22 cellular contexts compared by ENCODE assay signal in genomic region chr10:18565006-18565405, GRCh38.
A peak's percentile ranks its signal among the peaks of the same experiment; 100 is the strongest.
DNase-seq lines count a peak whose midpoint lies in the region; ATAC-seq, FAIRE-seq and TF ChIP-seq lines count a peak whose summit lies in the region.
"Had no signal": no experiment of that assay in that cellular context is flagged by ENCODE, and none has a peak within 500 bp of the region (broad histone marks: within the 10 kb centered on the region; RNA-seq: fewer than 3 reads in every experiment).

No MANE protein-coding gene starts in this region.

- H3K36me3 ChIP-seq in HepG2 (replicated peaks in 1 of 2; ENCODE audit: control insufficient read depth in 1 of 2, insufficient read depth in 2 of 2, low read length in 2 of 2) (no peaks in the 10 kb centered on the region; a peak in 1 of 5 replicates), right lobe of liver (peaks cover 0 to 5% (median 0%) of the 10 kb centered on the region in 4 donors), HEK293 (ENCODE audit: control insufficient read depth in 2 of 2, insufficient read depth in 1 of 2, low read length in 2 of 2) (peaks cover under 1 to 4% of the 10 kb centered on the region in 2 experiments; a peak in 2 of 3 replicates), mesodermal cell (ENCODE audit: control insufficient read depth, insufficient read depth, low read length) (peaks cover 3% of the 10 kb centered on the region)

- no peaks in the 10 kb centered on the region for H3K4me1 Mint-ChIP-seq in stimulated activated naive CD8-positive, alpha-beta T cell treated with anti-CD3 and anti-CD28 coated beads, Interleukin-15, amount 100 ng/mL, for 72 hours
- H3K4me1 Mint-ChIP-seq: CD4-positive, alpha-beta memory T cell had no signal

- in situ Hi-C loops in HepG2 (cut with HindIII; ENCODE audit: extremely low pct_ligation_motif_present, low pct_unique_long_range_greater_than_20kb) = no loop called here

- H3K4me2 ChIP-seq in HepG2 (ENCODE audit: low read depth, low read length) = no peak overlapping the region
- H3K4me2 ChIP-seq: A549 had no signal

- CTCF ChIA-PET in HepG2 (lab: Yijun Ruan, JAX; ENCODE audit: low intra/inter-chr PET ratio, low total read pairs) (no interaction called here), HEK293 (lab: Yijun Ruan, JAX) (interaction anchor here (0.5 kb wide), 1 partner anchor 262 kb away, joined by 4 read pairs; no protein-coding TSS in a partner anchor)

- BruUV-seq in HepG2 (replicated peaks; lab: Mats Ljungman, UMichigan) = no TSS peak

- no peak overlapping the region for H3K4me3 Mint-ChIP-seq in stimulated activated naive CD8-positive, alpha-beta T cell treated with anti-CD3 and anti-CD28 coated beads, Interleukin-15, amount 100 ng/mL, for 72 hours
- H3K4me3 Mint-ChIP-seq: CD4-positive, alpha-beta memory T cell had no signal

- TF ChIP-seq EP300 in HepG2 (IDR thresholded peaks at IDR 0.05; ENCODE audit: low read depth in 2 of 2, low read length in 2 of 2) (no peak), HepG2 (CRISPR knock-in tag; IDR thresholded peaks at IDR 0.05; ENCODE audit: borderline replicate concordance) (no peak)

- H2AFZ ChIP-seq in HepG2 (ENCODE audit: low read length) = no peak overlapping the region
- H2AFZ ChIP-seq: GM23248 had no signal

- H3K27ac ChIP-seq in HepG2 (ENCODE audit: extremely low read length, insufficient read depth, low read length) = no peak overlapping the region
- no peak overlapping the region for H3K27ac ChIP-seq in right lobe of liver
- no peak overlapping the region for H3K27ac ChIP-seq in HEK293 (ENCODE audit: extremely low read depth, low read depth, low read length)
- peak overlapping the region; percentile 33 for H3K27ac ChIP-seq in mesodermal cell (ENCODE audit: low read depth, low read length, severe bottlenecking)
- H3K27ac ChIP-seq: A549, GM23248 had no signal

- TF ChIP-seq CTCF in HepG2 (CRISPR knock-in tag; IDR thresholded peaks at IDR 0.05) (no peak), right lobe of liver (IDR thresholded peaks at IDR 0.05) (no peak), HEK293 (tag by site-specific recombination; IDR thresholded peaks at IDR 0.05) (no peak)

- DNase-seq in HepG2 (ENCODE audit: low spot score) = no peak
- no peak for DNase-seq in right lobe of liver
- DNase-seq in posterior vena cava (ENCODE audit: low spot score) = no peak
- DNase-seq in stimulated activated naive CD8-positive, alpha-beta T cell treated with anti-CD3 and anti-CD28 coated beads, Interleukin-15, amount 100 ng/mL, for 72 hours = no peak
- DNase-seq: 8988T; ACHN; AML-193; C1 segment of cervical spinal cord; Calu3; CD4-positive, alpha-beta memory T cell; COR-L47; DMS79; EL; GDM1; GM23248; HCEC 1CT had no signal

- H3K4me1 ChIP-seq in HepG2 (ENCODE audit: insufficient read depth, low read length) = no peaks in the 10 kb centered on the region
- no peaks in the 10 kb centered on the region for H3K4me1 ChIP-seq in right lobe of liver
- H3K4me1 ChIP-seq in HEK293 (ENCODE audit: control insufficient read depth, insufficient read depth, low read length) = no peaks in the 10 kb centered on the region
- no peaks in the 10 kb centered on the region for H3K4me1 ChIP-seq in mesodermal cell (ENCODE audit: control insufficient read depth, insufficient read depth, low read length, poor library complexity, severe bottlenecking)
- H3K4me1 ChIP-seq: A549 had no signal

- H3K9me3 ChIP-seq in HepG2 (ENCODE audit: low read length) (peaks cover 94% of the 10 kb centered on the region), right lobe of liver (no peaks in the 10 kb centered on the region), HEK293 (ENCODE audit: control insufficient read depth, insufficient read depth, low read depth, low read length) (no peaks in the 10 kb centered on the region; the same call in 1 of the 2 replicates), mesodermal cell (ENCODE audit: control insufficient read depth, low read length) (peaks cover 73% of the 10 kb centered on the region)

- H3K4me3 ChIP-seq in HepG2 (replicated peaks in 1 of 3; ENCODE audit: insufficient read depth in 1 of 3, low read depth in 2 of 3, low read length in 3 of 3) (no peak overlapping the region), right lobe of liver (no peak overlapping the region), HEK293 (ENCODE audit: low read depth, low read length) (no peak overlapping the region), mesodermal cell (ENCODE audit: extremely low read depth, insufficient read depth, low read length, poor library complexity, severe bottlenecking) (no peak overlapping the region)
- H3K4me3 ChIP-seq: A549, GM12878, GM23248 had no signal

- no peak for ATAC-seq in HepG2
- no peak for ATAC-seq in right lobe of liver
- ATAC-seq in stimulated activated naive CD8-positive, alpha-beta T cell treated with anti-CD3 and anti-CD28 coated beads, Interleukin-15, amount 100 ng/mL, for 72 hours = no peak
- ATAC-seq: A549, GM12878 had no signal

- TF ChIP-seq POLR2A in HepG2 (IDR thresholded peaks at IDR 0.05; ENCODE audit: insufficient read depth in 1 of 2, low read depth in 2 of 2, low read length in 2 of 2) (no peak), right lobe of liver (IDR thresholded peaks at IDR 0.05) (no peak)

- no peaks in the 10 kb centered on the region for H3K9me3 Mint-ChIP-seq in stimulated activated naive CD8-positive, alpha-beta T cell treated with anti-CD3 and anti-CD28 coated beads, Interleukin-15, amount 100 ng/mL, for 72 hours
- H3K9me3 Mint-ChIP-seq: CD4-positive, alpha-beta memory T cell had no signal

- TF ChIP-seq RAD21 in HepG2 (CRISPR knock-in tag; IDR thresholded peaks at IDR 0.05) = no peak

- intact Hi-C loops in HepG2 (cut with micrococcal nuclease; ENCODE audit: unreplicated experiment) (no loop called here), right lobe of liver (cut with DNase I) (no loop called here), posterior vena cava (cut with DNase I) (loop anchor here in 1 of 2 donors (10.0 kb wide), 1 partner anchor 630 kb away; no protein-coding TSS in a partner anchor)

- FAIRE-seq in HepG2 (lab: Jason Lieb, UNC) = no peak
- FAIRE-seq: A549, GM12878, GM19239, H54 had no signal

- 96% methylated on average over 5 of the region's 5 CpGs for WGBS in HepG2 (ENCODE audit: low lambda C conversion rate)
- 94% methylated on average over 5 of the region's 5 CpGs for WGBS in right lobe of liver (ENCODE audit: insufficient coverage, low coverage, low lambda C conversion rate, missing lambda C conversion rate)
- WGBS in mesodermal cell (ENCODE audit: insufficient coverage in 2 of 2), 2 experiments = 94% methylated on average over 5 of the region's 5 CpGs

- no peaks in the 10 kb centered on the region for H3K79me2 ChIP-seq in HepG2 (ENCODE audit: insufficient read depth, low read length)

- POLR2A ChIA-PET in HepG2 (lab: Yijun Ruan, JAX) = no interaction called here
- POLR2A ChIA-PET in HEK293 (lab: Yijun Ruan, JAX) = no interaction called here

- H3K27me3 Mint-ChIP-seq in stimulated activated naive CD8-positive, alpha-beta T cell treated with anti-CD3 and anti-CD28 coated beads, Interleukin-15, amount 100 ng/mL, for 72 hours = no peaks in the 10 kb centered on the region
- H3K27me3 Mint-ChIP-seq: CD4-positive, alpha-beta memory T cell had no signal

- no peak overlapping the region for H3K27ac Mint-ChIP-seq in stimulated activated naive CD8-positive, alpha-beta T cell treated with anti-CD3 and anti-CD28 coated beads, Interleukin-15, amount 100 ng/mL, for 72 hours
- H3K27ac Mint-ChIP-seq: CD4-positive, alpha-beta memory T cell had no signal

- no peak overlapping the region for H3K9ac ChIP-seq in HepG2 (ENCODE audit: insufficient read depth, low read depth, low read length)
- H3K9ac ChIP-seq: GM23248 had no signal

- H4K20me1 ChIP-seq in HepG2 (ENCODE audit: insufficient read depth, low read length) = no peaks in the 10 kb centered on the region

- H3K27me3 ChIP-seq in HepG2 (ENCODE audit: control insufficient read depth in 1 of 2, insufficient read depth in 2 of 2, low read length in 2 of 2) = no peaks in the 10 kb centered on the region
- H3K27me3 ChIP-seq in right lobe of liver = no peaks in the 10 kb centered on the region

TF ChIP-seq in HepG2, 621 proteins besides CTCF, POLR2A, EP300 and RAD21 (continues in another document):
- no peak for TF ChIP-seq DR1 (CRISPR knock-in tag; IDR thresholded peaks at IDR 0.05)

TF ChIP-seq in HEK293, 187 proteins besides CTCF, POLR2A, EP300 and RAD21:
- no peak for TF ChIP-seq WT1 (tag by site-specific recombination; IDR thresholded peaks at IDR 0.05)
- TF ChIP-seq PRDM1 (tag by site-specific recombination; IDR thresholded peaks at IDR 0.05) = peak; percentile 83
- no peak for TF ChIP-seq ZNF692 (tag by site-specific recombination; IDR thresholded peaks at IDR 0.05)
- TF ChIP-seq ZNF600 (tag by site-specific recombination; IDR thresholded peaks at IDR 0.05) = peak; percentile 92
